ENCODE assay signal across 1 cellular context in the genomic region with DNA sequence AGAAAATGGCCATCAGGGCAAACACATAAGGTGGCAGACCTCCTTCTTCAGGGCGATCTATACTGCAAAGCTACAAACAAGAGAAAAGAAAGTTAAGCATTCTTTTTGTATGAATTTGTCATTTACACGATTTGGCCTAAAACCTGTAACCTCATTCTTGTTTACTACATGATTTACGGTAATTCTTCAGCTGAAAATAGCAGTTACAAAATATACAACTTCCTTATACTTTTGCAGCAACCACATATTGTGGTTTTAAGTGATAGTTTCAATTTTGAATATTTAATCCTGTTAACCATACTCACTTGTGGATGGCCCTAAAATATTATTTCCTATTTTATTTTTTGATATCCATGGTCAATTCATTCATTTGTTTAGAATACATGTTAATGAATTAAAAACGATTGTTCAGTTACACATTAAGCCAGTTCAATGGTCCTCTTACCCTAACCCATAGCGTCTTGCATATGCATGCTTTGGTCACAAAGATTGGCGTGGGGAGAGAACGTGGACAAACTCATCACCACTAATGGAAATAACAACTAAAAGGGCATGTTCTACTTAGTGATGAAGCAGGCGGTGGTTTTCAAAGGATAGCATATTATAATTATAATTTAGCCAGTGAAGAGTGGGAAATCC.
TF ChIP-seq lines count a peak whose summit lies in the region.

No MANE protein-coding gene starts in this region.

TF ChIP-seq in GM12878, 131 proteins besides CTCF, POLR2A, EP300 and RAD21 (continued from another document):
- no peak; the same call in 1 of the 2 replicates for TF ChIP-seq ZBTB40 (IDR thresholded peaks at IDR 0.05; ENCODE audit: borderline replicate concordance)
TF ChIP-seq in GM12878: peak in this region for 16.
